In genomic region chr4:80233390-80233789, GRCh38 we compare ENCODE assay signal across 25 cellular contexts. TPM values are rescaled to one million over a fixed set of nuclear protein-coding genes. Genes with fewer than 3 reads are reported as not detected.
DNase-seq lines count a peak whose midpoint lies in the region; ATAC-seq, FAIRE-seq and TF ChIP-seq lines count a peak whose summit lies in the region.
"Had no signal": no experiment of that assay in that cellular context is flagged by ENCODE, and none has a peak within 500 bp of the region (broad histone marks: within the 10 kb centered on the region; RNA-seq: fewer than 3 reads in every experiment).

No MANE protein-coding gene starts in this region.

- H2AFZ ChIP-seq in IMR-90 (replicated peaks; ENCODE audit: low read length, poor library complexity): peak overlapping the region; percentile 76
- H2AFZ ChIP-seq in fibroblast of lung (ENCODE audit: low read length): peak overlapping the region; percentile 1
- H2AFZ ChIP-seq: GM23338 had no signal

- H3K27ac ChIP-seq in IMR-90 (ENCODE audit: insufficient read depth, low read length) (peak overlapping the region; percentile 92; the same call in 1 of the 2 replicates), SJSA1 (0 out of 2 replicates have a peak overlapping the region, but pooled peaks have one; percentile 95), fibroblast of lung (ENCODE audit: insufficient read depth, low read length) (no peak overlapping the region), left ventricle myocardium inferior (replicated peaks) (no peak overlapping the region), ascending aorta (no peak overlapping the region)

- peaks cover 17% of the 10 kb centered on the region for H3K4me1 ChIP-seq in IMR-90 (ENCODE audit: control insufficient read depth, insufficient read depth, low read length)
- H3K4me1 ChIP-seq in SJSA1 (replicated peaks): peaks cover 59% of the 10 kb centered on the region
- peaks cover 20% of the 10 kb centered on the region for H3K4me1 ChIP-seq in fibroblast of lung (ENCODE audit: control insufficient read depth, extremely low read depth, insufficient read depth, low read length)
- H3K4me1 ChIP-seq in left ventricle myocardium inferior: no peaks in the 10 kb centered on the region
- H3K4me1 ChIP-seq in ascending aorta: no peaks in the 10 kb centered on the region
- H3K4me1 ChIP-seq: BE2C had no signal

- no peaks in the 10 kb centered on the region for H4K20me1 ChIP-seq in IMR-90 (ENCODE audit: insufficient read depth, low read length)
- no peaks in the 10 kb centered on the region for H4K20me1 ChIP-seq in fibroblast of lung (ENCODE audit: control insufficient read depth, extremely low read depth, insufficient read depth, low read length)

- H3K9me1 ChIP-seq in IMR-90 (ENCODE audit: insufficient read depth, low read length): peaks cover 13% of the 10 kb centered on the region; the same call in 1 of the 2 replicates

- peak overlapping the region; percentile 35 for H3K4me2 ChIP-seq in IMR-90 (ENCODE audit: low read depth, low read length)
- no peak overlapping the region for H3K4me2 ChIP-seq in fibroblast of lung (ENCODE audit: extremely low read depth, insufficient read depth, low read length)
- H3K4me2 ChIP-seq: GM23338 had no signal

- CTCF ChIA-PET in IMR-90 (lab: Yijun Ruan, JAX): interaction anchor here (0.6 to 2.2 kb wide), 2 partner anchors 13 to 554 kb away, joined by 5 to 9 read pairs; no protein-coding TSS in a partner anchor

- peak overlapping the region; percentile 100 for H2AK5ac ChIP-seq in IMR-90 (ENCODE audit: low read depth, low read length)

- POLR2A ChIA-PET in IMR-90 (lab: Charles Lee; ENCODE audit: unreplicated experiment): no interaction called here

- H3K4me3 Mint-ChIP-seq in activated T-cell treated with anti-CD3 and anti-CD28 coated beads, Interleukin-2, amount 50 U/mL, for 24 hours: no peak overlapping the region
- H3K4me3 Mint-ChIP-seq: CD4-positive, CD25-positive, alpha-beta regulatory T cell; CD8-positive, alpha-beta memory T cell; GM23338 had no signal

- DNase-seq in H54 (ENCODE audit: insufficient read length, low spot score): no peak
- DNase-seq in IMR-90: no peak
- DNase-seq in SJSA1 (ENCODE audit: low read depth in 1 of 2, low spot score in 2 of 2): no peak
- DNase-seq in fibroblast of lung (ENCODE audit: low read depth in 2 of 2): no peak
- DNase-seq in left ventricle myocardium inferior: no peak
- no peak for DNase-seq in HuH-7 (ENCODE audit: low spot score)
- no peak for DNase-seq in activated T-cell treated with anti-CD3 and anti-CD28 coated beads, Interleukin-2, amount 50 U/mL, for 24 hours
- no peak for DNase-seq in ascending aorta (ENCODE audit: low spot score in 2 of 2)
- DNase-seq: ACHN; BE2C; C1 segment of cervical spinal cord; CD4-positive, CD25-positive, alpha-beta regulatory T cell; CD8-positive, alpha-beta memory T cell; COR-L47; DMS 273 treated with DMSO at 0.1 percent for 48 hours; DMS53; DND-41; EL; H7; KBM-7 had no signal

- H2BK20ac ChIP-seq in IMR-90 (ENCODE audit: low read depth, low read length): peak overlapping the region; percentile 96

- peak overlapping the region; percentile 89 for H2BK120ac ChIP-seq in IMR-90 (ENCODE audit: low read depth, low read length)

- H4K91ac ChIP-seq in IMR-90 (ENCODE audit: insufficient read depth, low read depth, low read length): peak overlapping the region; percentile 84

- intact Hi-C loops in IMR-90 (cut with micrococcal nuclease): no loop called here
- intact Hi-C loops in left ventricle myocardium inferior (cut with micrococcal nuclease): no loop called here
- intact Hi-C loops in ascending aorta (cut with DNase I): no loop called here

- H3K4me3 ChIP-seq in IMR-90 (ENCODE audit: insufficient read depth, low read depth, low read length) (no peak overlapping the region), SJSA1 (no peak overlapping the region), fibroblast of lung (replicated peaks in 1 of 4; ENCODE audit: control extremely low read depth in 1 of 4, insufficient read depth in 1 of 4, low read depth in 3 of 4, low read length in 4 of 4) (no peak overlapping the region), left ventricle myocardium inferior (no peak overlapping the region), ascending aorta (no peak overlapping the region)
- H3K4me3 ChIP-seq: GM12878, GM23338 had no signal

- H3K23ac ChIP-seq in IMR-90 (ENCODE audit: low read depth, low read length): peak overlapping the region; percentile 91

- H3K9me3 Mint-ChIP-seq in activated T-cell treated with anti-CD3 and anti-CD28 coated beads, Interleukin-2, amount 50 U/mL, for 24 hours: no peaks in the 10 kb centered on the region
- H3K9me3 Mint-ChIP-seq: CD8-positive, alpha-beta memory T cell; GM23338 had no signal

- H3K9me3 ChIP-seq in IMR-90 (ENCODE audit: control insufficient read depth, insufficient read depth, low read length) (no peaks in the 10 kb centered on the region), SJSA1 (replicated peaks) (no peaks in the 10 kb centered on the region), fibroblast of lung (ENCODE audit: control insufficient read depth, insufficient read depth, low read depth, low read length) (no peaks in the 10 kb centered on the region), left ventricle myocardium inferior (replicated peaks) (no peaks in the 10 kb centered on the region), ascending aorta (no peaks in the 10 kb centered on the region)
- H3K9me3 ChIP-seq: BE2C had no signal

- no peak for TF ChIP-seq RAD21 in IMR-90 (IDR thresholded peaks at IDR 0.05; ENCODE audit: low read length)

- BruUV-seq in IMR-90 (replicated peaks; lab: Mats Ljungman, UMichigan): no TSS peak

- H3K36me3 ChIP-seq in IMR-90 (ENCODE audit: control insufficient read depth, insufficient read depth, low read length): no peaks in the 10 kb centered on the region
- no peaks in the 10 kb centered on the region for H3K36me3 ChIP-seq in SJSA1
- no peaks in the 10 kb centered on the region for H3K36me3 ChIP-seq in fibroblast of lung (ENCODE audit: control insufficient read depth, insufficient read depth, low read length)
- no peaks in the 10 kb centered on the region for H3K36me3 ChIP-seq in left ventricle myocardium inferior
- no peaks in the 10 kb centered on the region for H3K36me3 ChIP-seq in ascending aorta
- H3K36me3 ChIP-seq: BE2C had no signal

- peak overlapping the region; percentile 71 to 84; a peak in 3 of 4 replicates for H4K8ac ChIP-seq in IMR-90 (ENCODE audit: low read depth in 2 of 2, low read length in 2 of 2)

- peak overlapping the region; percentile 97; the same call in 2 of the 3 replicates for H2BK15ac ChIP-seq in IMR-90 (ENCODE audit: low read depth, low read length)

- H3K9ac ChIP-seq in IMR-90 (ENCODE audit: low read depth, low read length): no peak overlapping the region
- no peak overlapping the region for H3K9ac ChIP-seq in fibroblast of lung (ENCODE audit: insufficient read depth, low read length)

- peak overlapping the region; percentile 84 for H3K4ac ChIP-seq in IMR-90 (ENCODE audit: low read depth, low read length)

- dilution Hi-C loops in IMR-90 (cut with HindIII; ENCODE audit: low sequenced_read_pairs, unreplicated experiment): no loop called here

- peak overlapping the region; percentile 100 for H2BK5ac ChIP-seq in IMR-90 (ENCODE audit: low read depth, low read length, poor library complexity, severe bottlenecking)

- ATAC-seq in IMR-90 (ENCODE audit: low read depth): no peak
- ATAC-seq: GM12878, GM23338, HCT116 had no signal

- H3K27me3 Mint-ChIP-seq in activated T-cell treated with anti-CD3 and anti-CD28 coated beads, Interleukin-2, amount 50 U/mL, for 24 hours: peaks cover 31% of the 10 kb centered on the region

- H4K5ac ChIP-seq in IMR-90 (ENCODE audit: low read depth, low read length): peak overlapping the region; percentile 52

- peak; percentile 58 for FAIRE-seq in H54 (lab: Jason Lieb, UNC)
- FAIRE-seq: A204.1, GM12878 had no signal

- no peak overlapping the region for H3K27ac Mint-ChIP-seq in activated T-cell treated with anti-CD3 and anti-CD28 coated beads, Interleukin-2, amount 50 U/mL, for 24 hours
- H3K27ac Mint-ChIP-seq: CD4-positive, CD25-positive, alpha-beta regulatory T cell; CD8-positive, alpha-beta memory T cell; GM23338 had no signal

- no peaks in the 10 kb centered on the region for H3K36me3 Mint-ChIP-seq in activated T-cell treated with anti-CD3 and anti-CD28 coated beads, Interleukin-2, amount 50 U/mL, for 24 hours (ENCODE audit: low read depth)
- H3K36me3 Mint-ChIP-seq: CD4-positive, CD25-positive, alpha-beta regulatory T cell; CD8-positive, alpha-beta memory T cell had no signal

- H2AK9ac ChIP-seq in IMR-90 (replicated peaks; ENCODE audit: low read depth, low read length, poor library complexity): no peak overlapping the region

- TF ChIP-seq CTCF in IMR-90 (conservative IDR thresholded peaks at IDR 0.05; ENCODE audit: low read depth, low read length): no peak
- no peak for TF ChIP-seq CTCF in fibroblast of lung (conservative IDR thresholded peaks at IDR 0.05 in 1 of 2, IDR thresholded peaks at IDR 0.05 in 1 of 2; ENCODE audit: low read depth in 1 of 2, low read length in 2 of 2)
- no peak for TF ChIP-seq CTCF in left ventricle myocardium inferior (IDR thresholded peaks at IDR 0.05; ENCODE audit: borderline replicate concordance)
- no peak for TF ChIP-seq CTCF in ascending aorta (IDR thresholded peaks at IDR 0.05)

- H3K14ac ChIP-seq in IMR-90 (replicated peaks; ENCODE audit: low read depth, low read length): peak overlapping the region; percentile 73

- H3K79me2 ChIP-seq in fibroblast of lung (ENCODE audit: control insufficient read depth, insufficient read depth, low read length): no peaks in the 10 kb centered on the region

- H3K4me1 Mint-ChIP-seq in activated T-cell treated with anti-CD3 and anti-CD28 coated beads, Interleukin-2, amount 50 U/mL, for 24 hours (ENCODE audit: low read depth): no peaks in the 10 kb centered on the region
- H3K4me1 Mint-ChIP-seq: CD4-positive, CD25-positive, alpha-beta regulatory T cell; GM23338 had no signal

- no peak for TF ChIP-seq POLR2A in H54 (IDR thresholded peaks at IDR 0.05; ENCODE audit: low read depth, low read length)
- no peak for TF ChIP-seq POLR2A in IMR-90 (IDR thresholded peaks at IDR 0.05; ENCODE audit: low read depth, low read length)

- H3K56ac ChIP-seq in IMR-90 (ENCODE audit: extremely low read depth, insufficient read depth, low read length): peak overlapping the region; percentile 13; the same call in 1 of the 2 replicates

- H3K79me1 ChIP-seq in IMR-90 (ENCODE audit: low read depth in 1 of 2, low read length in 2 of 2): peaks cover 11 to 27% of the 10 kb centered on the region in 2 experiments; a peak in 3 of 4 replicates

- H3K18ac ChIP-seq in IMR-90 (ENCODE audit: low read depth, low read length): peak overlapping the region; percentile 93

- in situ Hi-C loops in IMR-90 (cut with MboI; ENCODE audit: low sequenced_read_pairs): no loop called here

- WGBS in IMR-90 (ENCODE audit: extremely low coverage in 2 of 2, insufficient read length in 1 of 2), 2 experiments: 88% methylated on average over 1 of the region's 4 CpGs; no CpG with 5 or more reads in 1 of the 2 experiments

- H3K27me3 ChIP-seq in IMR-90 (ENCODE audit: control insufficient read depth, insufficient read depth, low read length) (no peaks in the 10 kb centered on the region), SJSA1 (replicated peaks) (no peaks in the 10 kb centered on the region), fibroblast of lung (ENCODE audit: control insufficient read depth, insufficient read depth, low read length) (no peaks in the 10 kb centered on the region), left ventricle myocardium inferior (ENCODE audit: low read depth) (peaks cover 35% of the 10 kb centered on the region), ascending aorta (no peaks in the 10 kb centered on the region)

RNA-seq across cellular contexts. Expression of gene FGF5, which starts 33.1 kb away (rescaled TPM):
- 18.6 and 35.8 TPM in 2 replicates for total RNA-seq in IMR-90 (2012; rRNA removed)
- 42.1 and 77.7 TPM in 2 replicates for polyA plus RNA-seq in IMR-90 (2012; rRNA removed)
- 11.3 and 17.6 TPM in 2 replicates for polyA plus RNA-seq in IMR-90 (2012; cell fraction: cytosol; rRNA removed)
- polyA plus RNA-seq in IMR-90 (2012; cell fraction: nucleus; rRNA removed; ENCODE audit: low replicate concordance): 10.5 and 16.3 TPM in 2 replicates
- total RNA-seq in SJSA1 (2014; rRNA removed; shearing (Covaris generic)): 2.5 and 6.4 TPM in 2 replicates
- total RNA-seq in fibroblast of lung: 5.4 and 25.8 TPM in 2 replicates
- 56.4 and 123 TPM in 2 replicates for polyA plus RNA-seq in fibroblast of lung
- 33.7 and 102 TPM in 2 replicates for polyA plus RNA-seq in fibroblast of lung (2012)
- 90.1 and 466 TPM in 2 replicates for polyA minus RNA-seq in fibroblast of lung (ENCODE audit: low replicate concordance)
- total RNA-seq in left ventricle myocardium inferior: 1.2 TPM
- total RNA-seq in ascending aorta: not detected
- total RNA-seq: CD4-positive, CD25-positive, alpha-beta regulatory T cell; CD8-positive, alpha-beta memory T cell; GM23338; H7; HT-29 had no signal
- polyA plus RNA-seq: CD4-positive, CD25-positive, alpha-beta regulatory T cell; CD8-positive, alpha-beta memory T cell; GM23338 had no signal

RNA-seq across cellular contexts. Expression of gene PRDM8, which starts 36.1 kb away (rescaled TPM):
- total RNA-seq in IMR-90 (2012; rRNA removed) (5.0 and 5.7 TPM in 2 replicates), fibroblast of lung (2.6 and 8.8 TPM in 2 replicates), left ventricle myocardium inferior (0.66 TPM), ascending aorta (not detected)
- polyA plus RNA-seq in IMR-90 (2012; rRNA removed) (15.8 and 16.8 TPM in 2 replicates), fibroblast of lung (3.3 and 8.5 TPM in 2 replicates)
- 9.1 and 12.2 TPM in 2 replicates for polyA plus RNA-seq in IMR-90 (2012; cell fraction: cytosol; rRNA removed)
- 32.9 and 37.2 TPM in 2 replicates for polyA plus RNA-seq in IMR-90 (2012; cell fraction: nucleus; rRNA removed; ENCODE audit: low replicate concordance)
- total RNA-seq in SJSA1 (2014; rRNA removed; shearing (Covaris generic)): 5.2 and 8.5 TPM in 2 replicates
- polyA plus RNA-seq in fibroblast of lung (2012): 7.0 and 11.8 TPM in 2 replicates
- polyA minus RNA-seq in fibroblast of lung (ENCODE audit: low replicate concordance): 4.7 and 5.3 TPM in 2 replicates
- total RNA-seq: GM23338 had no signal

Comparison
In these comparisons a context has a peak if more than half of its experiments do, and no peak if none do; other contexts are left out.
1. H3K27ac ChIP-seq: peak in IMR-90 (single experiment) and SJSA1 (single experiment); none in fibroblast of lung (single experiment), left ventricle myocardium inferior (single experiment) and ascending aorta (0 of 2).